In the genomic region with DNA sequence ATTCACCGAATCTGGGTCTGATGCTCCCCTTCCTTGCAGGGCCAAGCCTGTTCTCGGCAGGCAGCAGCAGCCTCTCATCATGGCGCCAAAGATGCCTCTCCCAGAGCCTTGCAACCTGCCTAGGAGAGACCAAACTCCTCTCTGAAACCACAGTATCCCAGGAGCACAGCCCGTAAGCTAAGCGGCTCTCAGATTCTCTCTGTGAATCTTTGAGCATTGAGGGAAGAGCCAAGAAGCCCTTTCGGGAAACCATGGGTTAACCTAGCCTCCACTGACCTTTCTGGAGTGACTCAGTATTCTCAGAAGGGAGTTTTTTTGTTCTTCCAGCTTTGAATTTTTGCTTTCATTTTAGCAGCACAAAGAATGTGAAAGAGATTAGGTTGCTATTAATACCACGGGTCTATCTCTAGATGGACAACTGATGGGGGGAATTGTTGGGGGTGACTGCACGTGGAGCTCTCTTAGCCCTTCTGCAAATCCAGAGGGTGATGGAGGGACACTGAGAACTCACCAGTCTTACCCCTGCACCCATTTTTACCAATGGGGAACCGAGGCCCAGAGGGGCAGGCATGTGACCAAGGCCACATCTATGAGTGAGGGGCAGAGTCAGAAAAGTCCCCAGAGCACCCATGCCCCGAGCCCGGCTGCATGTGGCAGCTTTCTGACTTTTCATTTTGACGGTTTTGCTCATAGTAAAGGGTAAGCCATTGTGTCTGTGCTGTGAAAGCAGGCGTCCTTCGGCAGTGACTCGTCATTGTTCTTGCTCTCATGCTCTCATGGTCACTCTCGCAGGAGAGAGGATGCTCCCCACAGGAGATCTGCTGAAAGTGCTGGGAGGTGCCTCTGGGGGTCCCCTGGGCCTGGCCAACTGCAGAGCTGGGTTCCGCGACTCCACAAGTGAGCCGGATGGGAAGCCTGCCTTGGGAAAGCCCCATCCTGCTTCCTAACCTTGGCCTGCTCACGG, we compare ENCODE assay signal across 8 cellular contexts. TPM values are rescaled to one million over a fixed set of nuclear protein-coding genes. Genes with fewer than 3 reads are reported as not detected.
DNase-seq lines count a peak whose midpoint lies in the region; ATAC-seq and TF ChIP-seq lines count a peak whose summit lies in the region.

No MANE protein-coding gene starts in this region.

- no peaks in the 10 kb centered on the region for H3K9me3 ChIP-seq in colonic mucosa
- H3K9me3 ChIP-seq in ovary, result no peaks in the 10 kb centered on the region

- no peaks in the 10 kb centered on the region for H3K9me3 Mint-ChIP-seq in immature natural killer cell

- no peaks in the 10 kb centered on the region for H3K4me1 ChIP-seq in colonic mucosa
- peaks cover 39% of the 10 kb centered on the region for H3K4me1 ChIP-seq in ovary (ENCODE audit: insufficient read depth)

- H3K27ac Mint-ChIP-seq in immature natural killer cell, result no peak overlapping the region

- H3K27me3 Mint-ChIP-seq in immature natural killer cell (ENCODE audit: low read depth in 3 of 3), result peaks cover 0 to 2% (median 1%) of the 10 kb centered on the region in 3 donors

- no peak for TF ChIP-seq POLR2A in ovary (IDR thresholded peaks at IDR 0.05)

- WGBS in ovary, 3 donors, result 12 to 15% (median 15%) methylated on average over 20 of the region's 20 CpGs

- H3K36me3 ChIP-seq in colonic mucosa (no peaks in the 10 kb centered on the region), ovary (no peaks in the 10 kb centered on the region)

- peak overlapping the region in 1 of 5 donors; percentile 48 for H3K4me3 Mint-ChIP-seq in immature natural killer cell

- ATAC-seq in GM19372 (IDR thresholded peaks at IDR 0.05; ENCODE audit: low read depth, unreplicated experiment), result peak; percentile 49

- H3K27me3 ChIP-seq in colonic mucosa, result no peaks in the 10 kb centered on the region
- H3K27me3 ChIP-seq in ovary, result no peaks in the 10 kb centered on the region

- DNase-seq in AG08395 (ENCODE audit: low spot score), result peak; percentile 59
- DNase-seq in HS-27A (ENCODE audit: low read depth), result peak; percentile 48
- DNase-seq in colonic mucosa, result no peak
- peak in 3 of 5 donors; percentile 42 to 53 (median 42) for DNase-seq in ovary
- DNase-seq in immature natural killer cell, result no peak
- DNase-seq in inferior parietal cortex (ENCODE audit: extremely low spot score), result no peak
- no peak for DNase-seq in amygdala (lab: John Stamatoyannopoulos, UW)

- intact Hi-C loops in colonic mucosa (cut with DNase I), result loop anchor here (2.0 to 10.0 kb wide), 2 partner anchors 77 to 143 kb away; no protein-coding TSS in a partner anchor
- intact Hi-C loops in ovary (cut with DNase I), result loop anchor here in 2 of 4 donors (2.0 to 5.0 kb wide), 2 partner anchors 75 to 77 kb away; no protein-coding TSS in a partner anchor

- no peak overlapping the region for H3K4me3 ChIP-seq in colonic mucosa
- H3K4me3 ChIP-seq in ovary, result no peak overlapping the region

- H3K36me3 Mint-ChIP-seq in immature natural killer cell, result no peaks in the 10 kb centered on the region

- H3K9ac ChIP-seq in colonic mucosa (ENCODE audit: low read depth in 2 of 2, low read length in 2 of 2), result no peak overlapping the region

- H3K4me1 Mint-ChIP-seq in immature natural killer cell, result no peaks in the 10 kb centered on the region

- H3K27ac ChIP-seq in colonic mucosa (peak overlapping the region; percentile 48), ovary (peak overlapping the region; percentile 27 to 57)

- TF ChIP-seq EP300 in ovary (IDR thresholded peaks at IDR 0.05), result no peak

- TF ChIP-seq CTCF in colonic mucosa (IDR thresholded peaks at IDR 0.05), result no peak
- TF ChIP-seq CTCF in ovary (IDR thresholded peaks at IDR 0.05), result no peak

RNA-seq across cellular contexts. Expression of gene IRAG1, which starts 36.0 kb away (rescaled TPM):
- total RNA-seq in colonic mucosa (10 to 100 TPM in 1 of 2 donors, 1 to 10 TPM in 1; 3.5 to 18.7 TPM), ovary (10 to 100 TPM in 6 of 7 donors, 1 to 10 TPM in 1; 5.8 to 89.5 (median 29.8) TPM)
- polyA plus RNA-seq in ovary (10 to 100 TPM; 16.3 to 70.6 TPM), immature natural killer cell (under 1 TPM in 1 of 3 donors, not detected in 2; 0.41 TPM)

Comparison
In these comparisons a context has a peak if more than half of its experiments do, and no peak if none do; other contexts are left out.
1. DNase-seq: peak in AG08395 (single experiment), HS-27A (single experiment) and ovary (3 of 5); none in colonic mucosa (single experiment), immature natural killer cell (0 of 3), inferior parietal cortex (single experiment) and amygdala (0 of 56).